ENCODE assay signal across 1 cellular context in genomic region chr19:40797963-40798222, GRCh38.
TF ChIP-seq lines count a peak whose summit lies in the region.

No MANE protein-coding gene starts in this region.

TF ChIP-seq in HEK293, 187 proteins besides CTCF, POLR2A, EP300 and RAD21 (continued from another document):
- TF ChIP-seq, protein P1, sequence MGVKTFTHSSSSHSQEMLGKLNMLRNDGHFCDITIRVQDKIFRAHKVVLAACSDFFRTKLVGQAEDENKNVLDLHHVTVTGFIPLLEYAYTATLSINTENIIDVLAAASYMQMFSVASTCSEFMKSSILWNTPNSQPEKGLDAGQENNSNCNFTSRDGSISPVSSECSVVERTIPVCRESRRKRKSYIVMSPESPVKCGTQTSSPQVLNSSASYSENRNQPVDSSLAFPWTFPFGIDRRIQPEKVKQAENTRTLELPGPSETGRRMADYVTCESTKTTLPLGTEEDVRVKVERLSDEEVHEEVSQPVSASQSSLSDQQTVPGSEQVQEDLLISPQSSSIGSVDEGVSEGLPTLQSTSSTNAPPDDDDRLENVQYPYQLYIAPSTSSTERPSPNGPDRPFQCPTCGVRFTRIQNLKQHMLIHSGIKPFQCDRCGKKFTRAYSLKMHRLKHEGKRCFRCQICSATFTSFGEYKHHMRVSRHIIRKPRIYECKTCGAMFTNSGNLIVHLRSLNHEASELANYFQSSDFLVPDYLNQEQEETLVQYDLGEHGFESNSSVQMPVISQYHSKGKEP (tag by site-specific recombination; IDR thresholded peaks at IDR 0.05) = peak; percentile 89
- TF ChIP-seq SP2 (tag by site-specific recombination; IDR thresholded peaks at IDR 0.05) = peak; percentile 25; the same call in 1 of the 2 replicates
TF ChIP-seq in HEK293: peak in this region for 4.
